Comparison of ENCODE assay signal across 1 cellular context in the genomic region with DNA sequence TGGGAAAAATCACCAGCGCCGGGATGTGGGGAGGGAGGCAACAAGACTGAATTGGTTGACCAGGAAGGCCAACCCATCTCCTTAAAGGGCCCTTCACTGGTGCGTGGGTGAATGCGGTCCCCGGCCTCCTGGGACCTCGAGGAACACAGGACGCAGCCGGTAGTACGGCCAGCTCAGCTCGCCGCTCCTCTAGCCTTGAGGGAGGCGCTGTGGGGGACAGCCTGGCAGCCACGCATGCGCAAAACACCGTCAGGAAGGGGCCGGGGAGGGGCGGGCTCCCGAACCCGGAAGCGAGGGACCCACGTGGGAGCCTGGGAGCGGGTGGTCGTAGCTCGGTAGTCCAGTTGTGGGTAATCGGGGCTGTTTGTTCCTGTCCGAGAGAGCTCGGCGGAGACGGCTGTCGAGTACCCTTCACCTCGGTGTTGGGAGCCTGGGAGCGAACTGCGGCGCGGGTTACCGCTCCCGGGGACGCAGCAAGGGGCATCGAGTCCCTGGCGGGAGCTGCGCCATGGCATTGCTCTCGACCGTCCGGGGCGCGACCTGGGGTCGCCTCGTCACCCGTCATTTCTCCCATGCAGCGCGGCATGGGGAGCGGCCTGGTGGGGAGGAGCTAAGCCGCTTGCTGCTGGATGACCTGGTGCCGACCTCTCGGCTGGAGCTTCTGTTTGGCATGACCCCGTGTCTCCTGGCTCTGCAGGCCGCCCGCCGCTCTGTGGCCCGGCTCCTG.
TF ChIP-seq lines count a peak whose summit lies in the region.

A gene with protein sequence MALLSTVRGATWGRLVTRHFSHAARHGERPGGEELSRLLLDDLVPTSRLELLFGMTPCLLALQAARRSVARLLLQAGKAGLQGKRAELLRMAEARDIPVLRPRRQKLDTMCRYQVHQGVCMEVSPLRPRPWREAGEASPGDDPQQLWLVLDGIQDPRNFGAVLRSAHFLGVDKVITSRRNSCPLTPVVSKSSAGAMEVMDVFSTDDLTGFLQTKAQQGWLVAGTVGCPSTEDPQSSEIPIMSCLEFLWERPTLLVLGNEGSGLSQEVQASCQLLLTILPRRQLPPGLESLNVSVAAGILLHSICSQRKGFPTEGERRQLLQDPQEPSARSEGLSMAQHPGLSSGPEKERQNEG (plus strand): TSS at position 281 of the 727 bp plus-strand sequence. CDS start 228 bp downstream, at position 509.

TF ChIP-seq in K562, 482 proteins besides CTCF, POLR2A, EP300 and RAD21 (continued from another document and continues in another):
- TF ChIP-seq PATZ1 (CRISPR knock-in tag; IDR thresholded peaks at IDR 0.05; ENCODE audit: borderline replicate concordance), result no peak
- 0 out of 2 replicates have a peak, but pooled peaks have one; percentile 6 for TF ChIP-seq SOX6 (IDR thresholded peaks at IDR 0.05)
- TF ChIP-seq FOXK2 (conservative IDR thresholded peaks at IDR 0.05 in 1 of 2, IDR thresholded peaks at IDR 0.05 in 1 of 2; ENCODE audit: low read depth in 2 of 2), result peak in 1 of 2 experiments; percentile 38; a peak in 2 of 4 replicates
- TF ChIP-seq SNRNP70 (optimal IDR thresholded peaks at IDR 0.05; ENCODE audit: low read depth, low read length), result no peak
- TF ChIP-seq PTTG1 (tag; IDR thresholded peaks at IDR 0.05; ENCODE audit: low read depth), result no peak
- no peak for TF ChIP-seq NFIX (CRISPR knock-in tag; IDR thresholded peaks at IDR 0.05; ENCODE audit: low read depth)
- peak; percentile 92 to 99 for TF ChIP-seq SIN3A (IDR thresholded peaks at IDR 0.05; ENCODE audit: borderline replicate concordance in 2 of 2, control insufficient read depth in 1 of 2, low read depth in 2 of 2, low read length in 2 of 2)
- no peak for TF ChIP-seq TRIM28 (IDR thresholded peaks at IDR 0.05)
- TF ChIP-seq, protein P1, sequence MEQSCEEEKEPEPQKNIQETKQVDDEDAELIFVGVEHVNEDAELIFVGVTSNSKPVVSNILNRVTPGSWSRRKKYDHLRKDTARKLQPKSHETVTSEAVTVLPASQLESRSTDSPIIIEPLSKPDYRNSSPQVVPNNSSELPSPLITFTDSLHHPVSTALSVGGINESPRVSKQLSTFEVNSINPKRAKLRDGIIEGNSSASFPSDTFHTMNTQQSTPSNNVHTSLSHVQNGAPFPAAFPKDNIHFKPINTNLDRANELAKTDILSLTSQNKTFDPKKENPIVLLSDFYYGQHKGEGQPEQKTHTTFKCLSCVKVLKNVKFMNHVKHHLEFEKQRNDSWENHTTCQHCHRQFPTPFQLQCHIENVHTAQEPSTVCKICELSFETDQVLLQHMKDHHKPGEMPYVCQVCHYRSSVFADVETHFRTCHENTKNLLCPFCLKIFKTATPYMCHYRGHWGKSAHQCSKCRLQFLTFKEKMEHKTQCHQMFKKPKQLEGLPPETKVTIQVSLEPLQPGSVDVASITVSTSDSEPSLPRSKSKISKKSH (CRISPR knock-in tag; IDR thresholded peaks at IDR 0.05), result no peak
- TF ChIP-seq ZBED1 (IDR thresholded peaks at IDR 0.05), result 0 out of 2 replicates have a peak, but pooled peaks have one; percentile 65
- no peak for TF ChIP-seq ZNF436 (CRISPR knock-in tag; IDR thresholded peaks at IDR 0.05)
- peak; percentile 63 for TF ChIP-seq ZNF740 (CRISPR knock-in tag; IDR thresholded peaks at IDR 0.05)
- TF ChIP-seq ZNF740 (tag; IDR thresholded peaks at IDR 0.05), result no peak
- TF ChIP-seq, protein P2, sequence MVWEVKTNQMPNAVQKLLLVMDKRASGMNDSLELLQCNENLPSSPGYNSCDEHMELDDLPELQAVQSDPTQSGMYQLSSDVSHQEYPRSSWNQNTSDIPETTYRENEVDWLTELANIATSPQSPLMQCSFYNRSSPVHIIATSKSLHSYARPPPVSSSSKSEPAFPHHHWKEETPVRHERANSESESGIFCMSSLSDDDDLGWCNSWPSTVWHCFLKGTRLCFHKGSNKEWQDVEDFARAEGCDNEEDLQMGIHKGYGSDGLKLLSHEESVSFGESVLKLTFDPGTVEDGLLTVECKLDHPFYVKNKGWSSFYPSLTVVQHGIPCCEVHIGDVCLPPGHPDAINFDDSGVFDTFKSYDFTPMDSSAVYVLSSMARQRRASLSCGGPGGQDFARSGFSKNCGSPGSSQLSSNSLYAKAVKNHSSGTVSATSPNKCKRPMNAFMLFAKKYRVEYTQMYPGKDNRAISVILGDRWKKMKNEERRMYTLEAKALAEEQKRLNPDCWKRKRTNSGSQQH (CRISPR knock-in tag; IDR thresholded peaks at IDR 0.05), result 0 out of 2 replicates have a peak, but pooled peaks have one; percentile 77
- TF ChIP-seq KHSRP (IDR thresholded peaks at IDR 0.05), result no peak
- TF ChIP-seq ZBTB49 (CRISPR knock-in tag; IDR thresholded peaks at IDR 0.05; ENCODE audit: borderline replicate concordance), result no peak
- peak; percentile 85 for TF ChIP-seq SUPT5H (IDR thresholded peaks at IDR 0.05)
- TF ChIP-seq DPF2 (IDR thresholded peaks at IDR 0.05), result no peak
- peak; percentile 37; the same call in 1 of the 2 replicates for TF ChIP-seq CHCHD3 (CRISPR knock-in tag; IDR thresholded peaks at IDR 0.05)
- no peak for TF ChIP-seq KLF1 (tag; IDR thresholded peaks at IDR 0.05)
- no peak for TF ChIP-seq MLX (CRISPR knock-in tag; conservative IDR thresholded peaks at IDR 0.05)
- peak; percentile 93 for TF ChIP-seq ARID4B (CRISPR knock-in tag; IDR thresholded peaks at IDR 0.05)
- TF ChIP-seq HDAC6 (IDR thresholded peaks at IDR 0.05; ENCODE audit: low read depth, low read length), result no peak
- 0 out of 4 replicates have a peak, but pooled peaks of 1 of the 2 experiments have one; percentile 11 for TF ChIP-seq TEAD1 (CRISPR knock-in tag; IDR thresholded peaks at IDR 0.05)
- no peak for TF ChIP-seq ZNF57 (CRISPR knock-in tag; IDR thresholded peaks at IDR 0.05)
- TF ChIP-seq, protein P3, sequence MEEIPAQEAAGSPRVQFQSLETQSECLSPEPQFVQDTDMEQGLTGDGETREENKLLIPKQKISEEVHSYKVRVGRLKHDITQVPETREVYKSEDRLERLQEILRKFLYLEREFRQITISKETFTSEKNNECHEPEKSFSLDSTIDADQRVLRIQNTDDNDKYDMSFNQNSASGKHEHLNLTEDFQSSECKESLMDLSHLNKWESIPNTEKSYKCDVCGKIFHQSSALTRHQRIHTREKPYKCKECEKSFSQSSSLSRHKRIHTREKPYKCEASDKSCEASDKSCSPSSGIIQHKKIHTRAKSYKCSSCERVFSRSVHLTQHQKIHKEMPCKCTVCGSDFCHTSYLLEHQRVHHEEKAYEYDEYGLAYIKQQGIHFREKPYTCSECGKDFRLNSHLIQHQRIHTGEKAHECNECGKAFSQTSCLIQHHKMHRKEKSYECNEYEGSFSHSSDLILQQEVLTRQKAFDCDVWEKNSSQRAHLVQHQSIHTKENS (CRISPR knock-in tag; IDR thresholded peaks at IDR 0.05), result no peak
- TF ChIP-seq, protein P4, sequence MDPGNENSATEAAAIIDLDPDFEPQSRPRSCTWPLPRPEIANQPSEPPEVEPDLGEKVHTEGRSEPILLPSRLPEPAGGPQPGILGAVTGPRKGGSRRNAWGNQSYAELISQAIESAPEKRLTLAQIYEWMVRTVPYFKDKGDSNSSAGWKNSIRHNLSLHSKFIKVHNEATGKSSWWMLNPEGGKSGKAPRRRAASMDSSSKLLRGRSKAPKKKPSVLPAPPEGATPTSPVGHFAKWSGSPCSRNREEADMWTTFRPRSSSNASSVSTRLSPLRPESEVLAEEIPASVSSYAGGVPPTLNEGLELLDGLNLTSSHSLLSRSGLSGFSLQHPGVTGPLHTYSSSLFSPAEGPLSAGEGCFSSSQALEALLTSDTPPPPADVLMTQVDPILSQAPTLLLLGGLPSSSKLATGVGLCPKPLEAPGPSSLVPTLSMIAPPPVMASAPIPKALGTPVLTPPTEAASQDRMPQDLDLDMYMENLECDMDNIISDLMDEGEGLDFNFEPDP (CRISPR knock-in tag; IDR thresholded peaks at IDR 0.05), result no peak
- no peak for TF ChIP-seq ZNF324 (CRISPR knock-in tag; IDR thresholded peaks at IDR 0.05)
- no peak for TF ChIP-seq HNRNPLL (IDR thresholded peaks at IDR 0.05; ENCODE audit: low read depth, low read length, poor library complexity, severe bottlenecking)
- TF ChIP-seq ZNF146 (CRISPR knock-in tag; IDR thresholded peaks at IDR 0.05; ENCODE audit: unreplicated experiment), result no peak
- no peak for TF ChIP-seq ZNF695 (CRISPR knock-in tag; IDR thresholded peaks at IDR 0.05)
- TF ChIP-seq CXXC5 (CRISPR knock-in tag; IDR thresholded peaks at IDR 0.05), result peak; percentile 59
- no peak for TF ChIP-seq DACH1 (IDR thresholded peaks at IDR 0.05; ENCODE audit: partially characterized antibody)
- TF ChIP-seq, protein P5, sequence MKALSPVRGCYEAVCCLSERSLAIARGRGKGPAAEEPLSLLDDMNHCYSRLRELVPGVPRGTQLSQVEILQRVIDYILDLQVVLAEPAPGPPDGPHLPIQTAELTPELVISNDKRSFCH (CRISPR knock-in tag; IDR thresholded peaks at IDR 0.05), result no peak
- TF ChIP-seq, protein P5 (tag; IDR thresholded peaks at IDR 0.05), result 0 out of 2 replicates have a peak, but pooled peaks have one; percentile 18
- peak; percentile 96 for TF ChIP-seq ZBTB17 (CRISPR knock-in tag; IDR thresholded peaks at IDR 0.05)
- TF ChIP-seq, protein P6, sequence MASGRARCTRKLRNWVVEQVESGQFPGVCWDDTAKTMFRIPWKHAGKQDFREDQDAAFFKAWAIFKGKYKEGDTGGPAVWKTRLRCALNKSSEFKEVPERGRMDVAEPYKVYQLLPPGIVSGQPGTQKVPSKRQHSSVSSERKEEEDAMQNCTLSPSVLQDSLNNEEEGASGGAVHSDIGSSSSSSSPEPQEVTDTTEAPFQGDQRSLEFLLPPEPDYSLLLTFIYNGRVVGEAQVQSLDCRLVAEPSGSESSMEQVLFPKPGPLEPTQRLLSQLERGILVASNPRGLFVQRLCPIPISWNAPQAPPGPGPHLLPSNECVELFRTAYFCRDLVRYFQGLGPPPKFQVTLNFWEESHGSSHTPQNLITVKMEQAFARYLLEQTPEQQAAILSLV (tag; IDR thresholded peaks at IDR 0.05), result no peak
